Comparison of ENCODE assay signal across 19 cellular contexts in genomic region chr10:73801253-73801590, GRCh38. TPM values are rescaled to one million over a fixed set of nuclear protein-coding genes. Genes with fewer than 3 reads are reported as not detected.
DNase-seq lines count a peak whose midpoint lies in the region; ATAC-seq, FAIRE-seq and TF ChIP-seq lines count a peak whose summit lies in the region.
"Had no signal": no experiment of that assay in that cellular context is flagged by ENCODE, and none has a peak within 500 bp of the region (broad histone marks: within the 10 kb centered on the region; RNA-seq: fewer than 3 reads in every experiment).

No MANE protein-coding gene starts in this region.

- no peak for TF ChIP-seq CTCF in mammary epithelial cell (conservative IDR thresholded peaks at IDR 0.05 in 1 of 2, IDR thresholded peaks at IDR 0.05 in 1 of 2; ENCODE audit: extremely low read depth in 1 of 2, insufficient read depth in 1 of 2, low read depth in 1 of 2, low read length in 2 of 2)
- TF ChIP-seq CTCF in gastrocnemius medialis (IDR thresholded peaks at IDR 0.05 in 4 of 5, conservative IDR thresholded peaks at IDR 0.05 in 1 of 5): no peak

- no peak for DNase-seq in activated naive CD4-positive, alpha-beta T cell treated with anti-CD3 and anti-CD28 coated beads, Interleukin-2, amount 10 ng/mL, durations not matched to agents 7 days and 5 days
- DNase-seq in activated naive CD4-positive, alpha-beta T cell treated with anti-CD3 and anti-CD28 coated beads, Interleukin-2, amount 50 U/mL, for 16 hours: no peak
- no peak for DNase-seq in HTR-8/SVneo (ENCODE audit: insufficient read length, low spot score)
- DNase-seq in mammary epithelial cell: no peak
- no peak for DNase-seq in sciatic nerve (ENCODE audit: low spot score)
- DNase-seq in gastrocnemius medialis: no peak
- DNase-seq: DMS 273 treated with DMSO at 0.1 percent for 48 hours, DND-41, HCEC 1CT, NCI-H1417 treated with DMSO at 0.1 percent for 48 hours, NCI-H187 treated with DMSO at 0.1 percent for 48 hours, NCI-H226, NCI-H524 had no signal

- intact Hi-C loops in mammary epithelial cell (cut with micrococcal nuclease): no loop called here
- intact Hi-C loops in sciatic nerve (cut with DNase I): no loop called here
- intact Hi-C loops in gastrocnemius medialis (cut with DNase I; ENCODE audit: low total_unique reads): no loop called here

- H3K27me3 ChIP-seq in mammary epithelial cell (ENCODE audit: insufficient read depth, low read length) (no peaks in the 10 kb centered on the region), gastrocnemius medialis (no peaks in the 10 kb centered on the region)
- H3K27me3 ChIP-seq: SJSA1 had no signal

- H3K27ac Mint-ChIP-seq in activated naive CD4-positive, alpha-beta T cell treated with anti-CD3 and anti-CD28 coated beads, Interleukin-2, amount 10 ng/mL, durations not matched to agents 7 days and 5 days: peak overlapping the region; percentile 58
- H3K27ac Mint-ChIP-seq: B cell, GM23338 had no signal

- CTCF ChIA-PET in activated naive CD4-positive, alpha-beta T cell treated with anti-CD3 and anti-CD28 coated beads, Interleukin-2, amount 10 ng/mL, durations not matched to agents 7 days and 5 days (lab: Charles Lee): interaction anchor here (0.7 to 1.7 kb wide), 2 partner anchors 18 to 29 kb away, joined by 3 to 4 read pairs; a partner anchor contains a TSS
- CTCF ChIA-PET in mammary epithelial cell (lab: Charles Lee; ENCODE audit: low non-redundant PET): no interaction called here

- H3K9me3 ChIP-seq in mammary epithelial cell (replicated peaks; ENCODE audit: insufficient read depth, low read length) (no peaks in the 10 kb centered on the region), gastrocnemius medialis (no peaks in the 10 kb centered on the region)
- H3K9me3 ChIP-seq: SJSA1 had no signal

- H3K4me2 ChIP-seq in mammary epithelial cell (ENCODE audit: insufficient read depth, low read depth, low read length): no peak overlapping the region
- H3K4me2 ChIP-seq: GM23338, KMS-11 had no signal

- 84% methylated on average over 13 of the region's 13 CpGs for WGBS in mammary epithelial cell (ENCODE audit: low coverage, missing lambda C conversion rate)

- H3K4me3 ChIP-seq in mammary epithelial cell (replicated peaks in 1 of 3; ENCODE audit: insufficient read depth in 1 of 3, low read depth in 2 of 3, low read length in 3 of 3) (no peak overlapping the region), gastrocnemius medialis (no peak overlapping the region)
- H3K4me3 ChIP-seq: GM23338, SJSA1 had no signal

- H4K20me1 ChIP-seq in mammary epithelial cell (ENCODE audit: insufficient read depth, low read length): no peaks in the 10 kb centered on the region

- dilution Hi-C loops in mammary epithelial cell (cut with HindIII; ENCODE audit: low sequenced_read_pairs): no loop called here

- no peak overlapping the region for H2AFZ ChIP-seq in mammary epithelial cell (ENCODE audit: low read depth, low read length)
- H2AFZ ChIP-seq: GM23338 had no signal

- H3K4me1 Mint-ChIP-seq in activated naive CD4-positive, alpha-beta T cell treated with anti-CD3 and anti-CD28 coated beads, Interleukin-2, amount 10 ng/mL, durations not matched to agents 7 days and 5 days: peaks cover 16% of the 10 kb centered on the region
- H3K4me1 Mint-ChIP-seq: GM23338 had no signal

- H3K4me3 Mint-ChIP-seq in activated naive CD4-positive, alpha-beta T cell treated with anti-CD3 and anti-CD28 coated beads, Interleukin-2, amount 10 ng/mL, durations not matched to agents 7 days and 5 days: no peak overlapping the region
- H3K4me3 Mint-ChIP-seq: B cell, GM23338 had no signal

- no peaks in the 10 kb centered on the region for H3K9me3 Mint-ChIP-seq in activated naive CD4-positive, alpha-beta T cell treated with anti-CD3 and anti-CD28 coated beads, Interleukin-2, amount 10 ng/mL, durations not matched to agents 7 days and 5 days
- H3K9me3 Mint-ChIP-seq: GM23338 had no signal

- in situ Hi-C loops in mammary epithelial cell (cut with MboI; ENCODE audit: low sequenced_read_pairs in 2 of 2) (no loop called here), gastrocnemius medialis (cut with MboI; ENCODE audit: low sequenced_read_pairs in 4 of 4) (no loop called here)

- H3K36me3 ChIP-seq in mammary epithelial cell (ENCODE audit: insufficient read depth, low read length) (peaks cover 17% of the 10 kb centered on the region), gastrocnemius medialis (peaks cover 0 to 96% of the 10 kb centered on the region in 2 donors)

- H3K9ac ChIP-seq in mammary epithelial cell (ENCODE audit: insufficient read depth, low read length): no peak overlapping the region
- H3K9ac ChIP-seq: KMS-11 had no signal

- H3K4me1 ChIP-seq in mammary epithelial cell (ENCODE audit: insufficient read depth, low read length) (no peaks in the 10 kb centered on the region), gastrocnemius medialis (no peaks in the 10 kb centered on the region)
- H3K4me1 ChIP-seq: SJSA1 had no signal

- TSS peak; percentile 44 for BruUV-seq in mammary epithelial cell (replicated peaks; lab: Mats Ljungman, UMichigan)

- H3K36me3 Mint-ChIP-seq in activated naive CD4-positive, alpha-beta T cell treated with anti-CD3 and anti-CD28 coated beads, Interleukin-2, amount 10 ng/mL, durations not matched to agents 7 days and 5 days: peaks cover 51% of the 10 kb centered on the region

- no peak overlapping the region for H3K27ac ChIP-seq in mammary epithelial cell (ENCODE audit: insufficient read depth, low read depth, low read length)
- H3K27ac ChIP-seq in gastrocnemius medialis: no peak overlapping the region
- H3K27ac ChIP-seq: KMS-11, SJSA1 had no signal

- TF ChIP-seq POLR2A in gastrocnemius medialis (IDR thresholded peaks at IDR 0.05): no peak

- peak; percentile 31 for FAIRE-seq in HTR-8/SVneo (lab: Jason Lieb, UNC)

- no peaks in the 10 kb centered on the region for H3K27me3 Mint-ChIP-seq in activated naive CD4-positive, alpha-beta T cell treated with anti-CD3 and anti-CD28 coated beads, Interleukin-2, amount 10 ng/mL, durations not matched to agents 7 days and 5 days
- H3K27me3 Mint-ChIP-seq: B cell had no signal

- no peaks in the 10 kb centered on the region for H3K79me2 ChIP-seq in mammary epithelial cell (ENCODE audit: insufficient read depth, low read length)

- ATAC-seq in sciatic nerve (peak; percentile 1), GM21515 (IDR thresholded peaks at IDR 0.05; ENCODE audit: unreplicated experiment) (no peak), gastrocnemius medialis (no peak), HG03354 (IDR thresholded peaks at IDR 0.05; ENCODE audit: poor library complexity, severe bottlenecking, unreplicated experiment) (no peak)
- ATAC-seq: GM23338 had no signal

RNA-seq across cellular contexts. Expression of gene NDST2, which starts 10.2 kb away (rescaled TPM):
- total RNA-seq in mammary epithelial cell (10 to 100 TPM in 1 of 2 donors, 1 to 10 TPM in 1; 9.3 to 18.5 TPM), sciatic nerve (32.9 TPM), gastrocnemius medialis (10 to 100 TPM in 1 of 4 donors, 1 to 10 TPM in 3; 7.8 to 21.7 (median 9.2) TPM)
- 10.8 TPM for polyA plus RNA-seq in mammary epithelial cell
- 6.7 TPM for polyA minus RNA-seq in mammary epithelial cell

RNA-seq across cellular contexts. Expression of gene ZSWIM8, which starts 15.8 kb away (rescaled TPM):
- 10 to 100 TPM; 62.5 to 67.6 TPM for total RNA-seq in mammary epithelial cell
- polyA plus RNA-seq in mammary epithelial cell: 54.3 TPM
- polyA minus RNA-seq in mammary epithelial cell: 61.7 TPM
- total RNA-seq in sciatic nerve: 99.1 TPM
- total RNA-seq in gastrocnemius medialis: 10 to 100 TPM; 52.6 to 81.4 (median 78.9) TPM

RNA-seq across cellular contexts. Expression of gene CHCHD1, which starts 19.4 kb away (rescaled TPM):
- total RNA-seq in mammary epithelial cell: 10 to 100 TPM; 11.7 to 24.7 TPM
- polyA plus RNA-seq in mammary epithelial cell: 36.9 TPM
- 10.5 TPM for polyA minus RNA-seq in mammary epithelial cell
- total RNA-seq in sciatic nerve: 13.2 TPM
- 10 to 100 TPM; 25.3 to 41.8 (median 32.7) TPM for total RNA-seq in gastrocnemius medialis

RNA-seq across cellular contexts. Expression of gene SEC24C, which starts 57.0 kb away (rescaled TPM):
- 10 to 100 TPM; 48.0 to 68.0 TPM for total RNA-seq in mammary epithelial cell
- polyA plus RNA-seq in mammary epithelial cell: 62.6 TPM
- 134 TPM for polyA minus RNA-seq in mammary epithelial cell
- 53.6 TPM for total RNA-seq in sciatic nerve
- 10 to 100 TPM; 43.6 to 90.5 (median 69.6) TPM for total RNA-seq in gastrocnemius medialis
